In genomic region chr5:132423443-132423898, GRCh38 we compare ENCODE assay signal across 9 cellular contexts. TPM values are rescaled to one million over a fixed set of nuclear protein-coding genes. Genes with fewer than 3 reads are reported as not detected.
DNase-seq lines count a peak whose midpoint lies in the region; ATAC-seq, FAIRE-seq and TF ChIP-seq lines count a peak whose summit lies in the region.
"Had no signal": no experiment of that assay in that cellular context is flagged by ENCODE, and none has a peak within 500 bp of the region (broad histone marks: within the 10 kb centered on the region; RNA-seq: fewer than 3 reads in every experiment).

No MANE protein-coding gene starts in this region.

- DNase-seq in activated T-cell treated with anti-CD3 and anti-CD28 coated beads, Interleukin-2, amount 50 U/mL, for 24 hours = no peak
- DNase-seq in activated T-cell treated with anti-CD3 and anti-CD28 coated beads for 4 hours (no peak), right lobe of liver (no peak), tibial artery (no peak), NCI-H774 (lab: John Stamatoyannopoulos, UW) (no peak), HCEC 1CT (no peak), D721Med (ENCODE audit: insufficient read length, low spot score) (no peak)
- DNase-seq in activated CD8-positive, alpha-beta T cell treated with anti-CD3 and anti-CD28 coated beads, Interleukin-2, amount 10 ng/mL, durations not matched to agents 7 days and 5 days = no peak
- DNase-seq: activated T-cell treated with anti-CD3 and anti-CD28 coated beads, Interleukin-2, amount 50 U/mL, for 4 hours had no signal

- H3K27ac Mint-ChIP-seq in activated T-cell treated with anti-CD3 and anti-CD28 coated beads, Interleukin-2, amount 50 U/mL, for 24 hours = peak overlapping the region; percentile 79
- peak overlapping the region; percentile 73 for H3K27ac Mint-ChIP-seq in activated CD8-positive, alpha-beta T cell treated with anti-CD3 and anti-CD28 coated beads, Interleukin-2, amount 10 ng/mL, durations not matched to agents 7 days and 5 days

- intact Hi-C loops in right lobe of liver (cut with DNase I) = loop anchor here (10.0 kb wide), 1 partner anchor 61 kb away; no protein-coding TSS in a partner anchor
- intact Hi-C loops in tibial artery (cut with DNase I; ENCODE audit: low total_unique reads) = loop anchor here (5.0 kb wide), 1 partner anchor 36 kb away; no protein-coding TSS in a partner anchor

- peaks cover 97% of the 10 kb centered on the region for H3K4me1 Mint-ChIP-seq in activated T-cell treated with anti-CD3 and anti-CD28 coated beads, Interleukin-2, amount 50 U/mL, for 24 hours (ENCODE audit: low read depth)
- peaks cover 99% of the 10 kb centered on the region for H3K4me1 Mint-ChIP-seq in activated CD8-positive, alpha-beta T cell treated with anti-CD3 and anti-CD28 coated beads, Interleukin-2, amount 10 ng/mL, durations not matched to agents 7 days and 5 days (ENCODE audit: low read depth)

- no peak overlapping the region for H3K4me3 ChIP-seq in right lobe of liver
- no peak overlapping the region for H3K4me3 ChIP-seq in tibial artery

- H3K27me3 Mint-ChIP-seq in activated T-cell treated with anti-CD3 and anti-CD28 coated beads, Interleukin-2, amount 50 U/mL, for 24 hours = no peaks in the 10 kb centered on the region
- no peaks in the 10 kb centered on the region for H3K27me3 Mint-ChIP-seq in activated CD8-positive, alpha-beta T cell treated with anti-CD3 and anti-CD28 coated beads, Interleukin-2, amount 10 ng/mL, durations not matched to agents 7 days and 5 days (ENCODE audit: low read depth)

- no peak for ATAC-seq in activated CD8-positive, alpha-beta T cell treated with anti-CD3 and anti-CD28 coated beads, Interleukin-2, amount 10 ng/mL, durations not matched to agents 7 days and 5 days
- ATAC-seq in right lobe of liver = no peak
- ATAC-seq: activated T-cell treated with anti-CD3 and anti-CD28 coated beads, Interleukin-2, amount 50 U/mL, for 4 hours had no signal

- POLR2A ChIA-PET in activated CD8-positive, alpha-beta T cell treated with anti-CD3 and anti-CD28 coated beads, Interleukin-2, amount 10 ng/mL, durations not matched to agents 7 days and 5 days (lab: Charles Lee) = interaction anchor here (5.8 to 12.1 kb wide), 5 partner anchors 13 to 73 kb away, joined by 81 to 435 read pairs (median 137); partner anchors contain the start of gene IRF1

- H3K9me3 Mint-ChIP-seq in activated T-cell treated with anti-CD3 and anti-CD28 coated beads, Interleukin-2, amount 50 U/mL, for 24 hours = no peaks in the 10 kb centered on the region
- H3K9me3 Mint-ChIP-seq in activated CD8-positive, alpha-beta T cell treated with anti-CD3 and anti-CD28 coated beads, Interleukin-2, amount 10 ng/mL, durations not matched to agents 7 days and 5 days (ENCODE audit: insufficient read depth) = no peaks in the 10 kb centered on the region
- H3K9me3 Mint-ChIP-seq: activated T-cell treated with anti-CD3 and anti-CD28 coated beads, Interleukin-2, amount 50 U/mL, for 4 hours had no signal

- no peak overlapping the region for H3K4me3 Mint-ChIP-seq in activated T-cell treated with anti-CD3 and anti-CD28 coated beads, Interleukin-2, amount 50 U/mL, for 24 hours
- peak overlapping the region; percentile 34 for H3K4me3 Mint-ChIP-seq in activated CD8-positive, alpha-beta T cell treated with anti-CD3 and anti-CD28 coated beads, Interleukin-2, amount 10 ng/mL, durations not matched to agents 7 days and 5 days
- H3K4me3 Mint-ChIP-seq: activated T-cell treated with anti-CD3 and anti-CD28 coated beads, Interleukin-2, amount 50 U/mL, for 4 hours had no signal

- no peak for TF ChIP-seq CTCF in right lobe of liver (IDR thresholded peaks at IDR 0.05)
- no peak for TF ChIP-seq CTCF in tibial artery (IDR thresholded peaks at IDR 0.05)
- no peak for TF ChIP-seq CTCF in D721Med (IDR thresholded peaks at IDR 0.05; ENCODE audit: insufficient read depth, missing control alignments)

- H3K36me3 Mint-ChIP-seq in activated T-cell treated with anti-CD3 and anti-CD28 coated beads, Interleukin-2, amount 50 U/mL, for 24 hours (ENCODE audit: low read depth) = peaks cover 45% of the 10 kb centered on the region
- H3K36me3 Mint-ChIP-seq in activated CD8-positive, alpha-beta T cell treated with anti-CD3 and anti-CD28 coated beads, Interleukin-2, amount 10 ng/mL, durations not matched to agents 7 days and 5 days (ENCODE audit: low read depth) = peaks cover 79% of the 10 kb centered on the region

- H3K9me3 ChIP-seq in right lobe of liver (no peaks in the 10 kb centered on the region), tibial artery (no peaks in the 10 kb centered on the region)

- H3K4me1 ChIP-seq in right lobe of liver (peaks cover 3 to 78% (median 39%) of the 10 kb centered on the region in 4 donors), tibial artery (peaks cover 0 to 100% (median 91%) of the 10 kb centered on the region in 4 donors)

- TF ChIP-seq POLR2A in right lobe of liver (IDR thresholded peaks at IDR 0.05) = no peak

- WGBS in right lobe of liver (ENCODE audit: insufficient coverage, low coverage, low lambda C conversion rate, missing lambda C conversion rate) = 60% methylated on average over 3 of the region's 3 CpGs

- CTCF ChIA-PET in activated CD8-positive, alpha-beta T cell treated with anti-CD3 and anti-CD28 coated beads, Interleukin-2, amount 10 ng/mL, durations not matched to agents 7 days and 5 days (lab: Charles Lee) = interaction anchor here (1.3 to 11.9 kb wide), 8 partner anchors 9 to 77 kb away, joined by 3 to 141 read pairs (median 5); partner anchors contain the start of gene IRF1

- H3K27me3 ChIP-seq in right lobe of liver (no peaks in the 10 kb centered on the region), tibial artery (no peaks in the 10 kb centered on the region)

- H3K36me3 ChIP-seq in right lobe of liver (peaks cover 0 to 13% (median 0%) of the 10 kb centered on the region in 4 donors), tibial artery (peaks cover 0 to 16% (median 3%) of the 10 kb centered on the region in 3 donors)

- H3K27ac ChIP-seq in right lobe of liver (peak overlapping the region in 2 of 3 donors; percentile 3 to 51), tibial artery (peak overlapping the region; percentile 43 to 72)

- no peak for FAIRE-seq in D721Med (lab: Jason Lieb, UNC)

RNA-seq across cellular contexts. Expression of gene SLC22A5, which starts 54.0 kb away (rescaled TPM):
- 1 to 10 TPM; 2.2 to 3.5 TPM for total RNA-seq in activated CD8-positive, alpha-beta T cell treated with anti-CD3 and anti-CD28 coated beads, Interleukin-2, amount 10 ng/mL, durations not matched to agents 7 days and 5 days
- 10 to 100 TPM in 1 of 6 experiments, 1 to 10 TPM in 5; 4.7 to 11.1 (median 6.5) TPM for total RNA-seq in right lobe of liver
